Comparison of ENCODE assay signal across 1 cellular context in the genomic region with DNA sequence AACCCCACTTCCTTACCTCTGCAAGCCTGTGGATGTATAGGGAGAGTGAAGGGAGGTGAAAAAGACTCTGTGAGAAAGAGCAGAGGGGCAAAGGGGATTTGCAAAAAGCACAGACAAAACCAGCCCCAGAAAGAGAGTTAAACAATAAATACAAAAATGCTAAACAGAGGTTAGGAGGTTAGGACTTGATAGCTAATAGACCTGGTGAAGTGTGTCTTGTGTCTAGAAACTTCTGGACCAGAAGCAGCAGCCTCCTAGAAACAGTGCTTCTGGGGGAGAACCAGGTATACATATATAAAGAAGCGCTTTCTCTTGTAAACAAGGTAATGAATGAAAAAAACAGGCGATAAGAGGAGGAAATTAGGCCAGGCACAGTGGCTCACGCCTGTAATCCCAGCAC.
TF ChIP-seq lines count a peak whose summit lies in the region.

No MANE protein-coding gene starts in this region.

TF ChIP-seq in GM23338, 12 proteins besides CTCF, POLR2A, EP300 and RAD21 (continued from another document):
- no peak for TF ChIP-seq JUNB (IDR thresholded peaks at IDR 0.05; ENCODE audit: unreplicated experiment)
- TF ChIP-seq, protein P1, sequence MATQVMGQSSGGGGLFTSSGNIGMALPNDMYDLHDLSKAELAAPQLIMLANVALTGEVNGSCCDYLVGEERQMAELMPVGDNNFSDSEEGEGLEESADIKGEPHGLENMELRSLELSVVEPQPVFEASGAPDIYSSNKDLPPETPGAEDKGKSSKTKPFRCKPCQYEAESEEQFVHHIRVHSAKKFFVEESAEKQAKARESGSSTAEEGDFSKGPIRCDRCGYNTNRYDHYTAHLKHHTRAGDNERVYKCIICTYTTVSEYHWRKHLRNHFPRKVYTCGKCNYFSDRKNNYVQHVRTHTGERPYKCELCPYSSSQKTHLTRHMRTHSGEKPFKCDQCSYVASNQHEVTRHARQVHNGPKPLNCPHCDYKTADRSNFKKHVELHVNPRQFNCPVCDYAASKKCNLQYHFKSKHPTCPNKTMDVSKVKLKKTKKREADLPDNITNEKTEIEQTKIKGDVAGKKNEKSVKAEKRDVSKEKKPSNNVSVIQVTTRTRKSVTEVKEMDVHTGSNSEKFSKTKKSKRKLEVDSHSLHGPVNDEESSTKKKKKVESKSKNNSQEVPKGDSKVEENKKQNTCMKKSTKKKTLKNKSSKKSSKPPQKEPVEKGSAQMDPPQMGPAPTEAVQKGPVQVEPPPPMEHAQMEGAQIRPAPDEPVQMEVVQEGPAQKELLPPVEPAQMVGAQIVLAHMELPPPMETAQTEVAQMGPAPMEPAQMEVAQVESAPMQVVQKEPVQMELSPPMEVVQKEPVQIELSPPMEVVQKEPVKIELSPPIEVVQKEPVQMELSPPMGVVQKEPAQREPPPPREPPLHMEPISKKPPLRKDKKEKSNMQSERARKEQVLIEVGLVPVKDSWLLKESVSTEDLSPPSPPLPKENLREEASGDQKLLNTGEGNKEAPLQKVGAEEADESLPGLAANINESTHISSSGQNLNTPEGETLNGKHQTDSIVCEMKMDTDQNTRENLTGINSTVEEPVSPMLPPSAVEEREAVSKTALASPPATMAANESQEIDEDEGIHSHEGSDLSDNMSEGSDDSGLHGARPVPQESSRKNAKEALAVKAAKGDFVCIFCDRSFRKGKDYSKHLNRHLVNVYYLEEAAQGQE (IDR thresholded peaks at IDR 0.05; ENCODE audit: unreplicated experiment), result no peak
- TF ChIP-seq NANOG (IDR thresholded peaks at IDR 0.05; ENCODE audit: borderline replicate concordance), result no peak
TF ChIP-seq in GM23338: peak in this region for 0.
